Comparison of ENCODE assay signal across 21 cellular contexts in the genomic region with DNA sequence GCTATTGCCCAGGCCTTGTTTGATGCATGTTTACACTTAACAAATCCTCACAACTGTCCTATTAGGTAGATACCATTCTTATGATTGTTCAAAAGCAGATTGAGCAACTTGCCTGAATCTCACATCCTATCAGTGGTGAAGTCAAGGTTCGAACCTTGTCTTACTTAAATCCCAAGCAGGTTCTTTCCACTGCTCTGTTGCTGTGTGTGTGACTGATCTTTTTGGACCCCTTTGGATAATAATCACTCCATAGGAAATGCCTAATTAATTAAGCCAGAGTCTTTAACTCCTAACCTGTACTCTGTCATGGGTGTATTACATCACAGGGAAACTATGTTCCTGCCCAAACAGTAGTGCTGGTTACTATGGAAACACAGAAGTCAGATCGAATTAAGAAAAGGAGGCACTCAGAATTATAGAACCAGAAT.
DNase-seq lines count a peak whose midpoint lies in the region; ATAC-seq, FAIRE-seq and TF ChIP-seq lines count a peak whose summit lies in the region.
"Had no signal": no experiment of that assay in that cellular context is flagged by ENCODE, and none has a peak within 500 bp of the region (broad histone marks: within the 10 kb centered on the region; RNA-seq: fewer than 3 reads in every experiment).

No MANE protein-coding gene starts in this region.

- no peaks in the 10 kb centered on the region for H3K27me3 Mint-ChIP-seq in astrocyte (ENCODE audit: low read depth, unreplicated experiment)
- no peaks in the 10 kb centered on the region for H3K27me3 Mint-ChIP-seq in progenitor cell of endocrine pancreas

- CTCF ChIA-PET in HEK293 (lab: Yijun Ruan, JAX) (interaction anchor here (0.9 to 1.3 kb wide), 2 partner anchors 229 to 500 kb away, joined by 3 read pairs; no protein-coding TSS in a partner anchor), PC-3 (lab: Charles Lee) (no interaction called here)

- H3K9ac ChIP-seq in astrocyte (ENCODE audit: low read length) (no peak overlapping the region), PC-3 (ENCODE audit: low read length) (no peak overlapping the region)

- H3K27ac ChIP-seq in HEK293 (ENCODE audit: extremely low read depth, low read depth, low read length), result no peak overlapping the region
- no peak overlapping the region for H3K27ac ChIP-seq in astrocyte (ENCODE audit: low read depth, low read length)
- H3K27ac ChIP-seq in PC-3 (ENCODE audit: low read length), result no peak overlapping the region
- H3K27ac ChIP-seq: adrenal gland, left lung, prostate gland had no signal

- H3K36me3 ChIP-seq in HEK293 (ENCODE audit: control insufficient read depth in 2 of 2, insufficient read depth in 1 of 2, low read length in 2 of 2), result no peaks in the 10 kb centered on the region
- H3K36me3 ChIP-seq in astrocyte (ENCODE audit: insufficient read depth, low read length), result no peaks in the 10 kb centered on the region
- H3K36me3 ChIP-seq in PC-3 (ENCODE audit: low read depth, low read length), result no peaks in the 10 kb centered on the region
- H3K36me3 ChIP-seq: adrenal gland, BE2C, left lung, prostate gland had no signal

- intact Hi-C loops in PC-3 (cut with micrococcal nuclease), result no loop called here

- no peaks in the 10 kb centered on the region for H3K9me3 ChIP-seq in HEK293 (ENCODE audit: control insufficient read depth, insufficient read depth, low read depth, low read length)
- H3K9me3 ChIP-seq in astrocyte (ENCODE audit: insufficient read depth, low read depth, low read length), result no peaks in the 10 kb centered on the region
- H3K9me3 ChIP-seq in PC-3 (ENCODE audit: low read length), result no peaks in the 10 kb centered on the region
- H3K9me3 ChIP-seq: adrenal gland, BE2C, left lung, prostate gland had no signal

- H3F3A ChIP-seq in PC-3 (ENCODE audit: low read length, unreplicated experiment), result no peaks in the 10 kb centered on the region

- FAIRE-seq in astrocyte (lab: Jason Lieb, UNC) (no peak), GM12891 (lab: Jason Lieb, UNC) (no peak)

- ATAC-seq in PC-3, result no peak
- ATAC-seq: left lung, Panc1, T-cell, WTC11 had no signal

- POLR2A ChIA-PET in HEK293 (lab: Yijun Ruan, JAX) (no interaction called here), PC-3 (lab: Charles Lee; ENCODE audit: unreplicated experiment) (no interaction called here)

- no peaks in the 10 kb centered on the region for H3K4me1 ChIP-seq in HEK293 (ENCODE audit: control insufficient read depth, insufficient read depth, low read length)
- peaks cover 4% of the 10 kb centered on the region for H3K4me1 ChIP-seq in astrocyte (ENCODE audit: insufficient read depth, low read length)
- no peaks in the 10 kb centered on the region for H3K4me1 ChIP-seq in PC-3 (ENCODE audit: insufficient read depth, low read length)
- H3K4me1 ChIP-seq: adrenal gland, BE2C, left lung, prostate gland had no signal

- no peak for TF ChIP-seq CTCF in HEK293 (tag by site-specific recombination; IDR thresholded peaks at IDR 0.05)
- TF ChIP-seq CTCF in astrocyte (IDR thresholded peaks at IDR 0.05; ENCODE audit: insufficient read depth, low read depth, low read length), result no peak
- TF ChIP-seq CTCF in fibroblast of mammary gland (conservative IDR thresholded peaks at IDR 0.05; ENCODE audit: control insufficient read depth, insufficient read depth, low read depth, low read length), result no peak
- TF ChIP-seq CTCF in progenitor cell of endocrine pancreas (IDR thresholded peaks at IDR 0.05; ENCODE audit: unreplicated experiment), result no peak
- no peak for TF ChIP-seq CTCF in PC-3 (conservative IDR thresholded peaks at IDR 0.05; ENCODE audit: low read depth, low read length)

- no peak for TF ChIP-seq POLR2A in GM12891 (IDR thresholded peaks at IDR 0.05; ENCODE audit: low read depth, low read length)

- H2AFZ ChIP-seq in astrocyte (ENCODE audit: low read depth, low read length) (no peak overlapping the region), PC-3 (ENCODE audit: low read length) (no peak overlapping the region)

- no peaks in the 10 kb centered on the region for H3K79me2 ChIP-seq in astrocyte (ENCODE audit: insufficient read depth, low read length)
- H3K79me2 ChIP-seq in PC-3 (ENCODE audit: low read length), result no peaks in the 10 kb centered on the region

- peak overlapping the region; percentile 20 for H3K4me2 ChIP-seq in astrocyte (ENCODE audit: low read length)
- H3K4me2 ChIP-seq in PC-3 (ENCODE audit: low read length), result no peak overlapping the region

- no peak overlapping the region for H3K4me3 ChIP-seq in HEK293 (ENCODE audit: low read depth, low read length)
- no peak overlapping the region for H3K4me3 ChIP-seq in astrocyte (ENCODE audit: insufficient read depth, low read depth, low read length)
- no peak overlapping the region for H3K4me3 ChIP-seq in fibroblast of mammary gland (ENCODE audit: control insufficient read depth, low read depth, low read length)
- H3K4me3 ChIP-seq in PC-3 (ENCODE audit: low read length), result no peak overlapping the region
- H3K4me3 ChIP-seq: adrenal gland, left lung, prostate gland had no signal

- H3K36me3 Mint-ChIP-seq in astrocyte (ENCODE audit: low read depth, unreplicated experiment), result peaks cover 1% of the 10 kb centered on the region
- H3K36me3 Mint-ChIP-seq in progenitor cell of endocrine pancreas (ENCODE audit: insufficient read depth), result no peaks in the 10 kb centered on the region
- H3K36me3 Mint-ChIP-seq: naive B cell, T-cell, WTC11 had no signal

- no peak overlapping the region for H3K4me3 Mint-ChIP-seq in astrocyte (ENCODE audit: unreplicated experiment)
- H3K4me3 Mint-ChIP-seq in progenitor cell of endocrine pancreas (ENCODE audit: low read depth), result no peak overlapping the region
- H3K4me3 Mint-ChIP-seq: naive B cell, T-cell, WTC11 had no signal

- H3K27ac Mint-ChIP-seq in astrocyte (ENCODE audit: unreplicated experiment), result peak overlapping the region; percentile 77
- peak overlapping the region; percentile 47 for H3K27ac Mint-ChIP-seq in progenitor cell of endocrine pancreas
- H3K27ac Mint-ChIP-seq: activated T-helper 2 cell treated with anti-CD3 and anti-CD28 coated beads, Interferon-gamma antibody, Interleukin-2, Interleukin-4, amounts not matched to agents 10 μg/mL and 5 μg/mL and 100 μg/mL, durations not matched to agents 14 hours and 24 hours and 36 hours; naive B cell; T-cell; WTC11 had no signal

- H3K9me2 ChIP-seq in PC-3 (replicated peaks; ENCODE audit: low read length), result no peaks in the 10 kb centered on the region

- BruUV-seq in PC-3 (replicated peaks; lab: Mats Ljungman, UMichigan), result no TSS peak

- H4K20me1 ChIP-seq in astrocyte (ENCODE audit: insufficient read depth, low read length), result no peaks in the 10 kb centered on the region
- H4K20me1 ChIP-seq in PC-3 (ENCODE audit: low read length), result no peaks in the 10 kb centered on the region

- H3K27me3 ChIP-seq in astrocyte (ENCODE audit: insufficient read depth, low read length) (no peaks in the 10 kb centered on the region), PC-3 (ENCODE audit: low read length) (no peaks in the 10 kb centered on the region)
- H3K27me3 ChIP-seq: adrenal gland, BE2C, left lung had no signal

- H3K9me3 Mint-ChIP-seq in astrocyte (ENCODE audit: unreplicated experiment), result no peaks in the 10 kb centered on the region
- no peaks in the 10 kb centered on the region for H3K9me3 Mint-ChIP-seq in progenitor cell of endocrine pancreas (ENCODE audit: low read depth)
- H3K9me3 Mint-ChIP-seq: activated T-helper 2 cell treated with anti-CD3 and anti-CD28 coated beads, Interferon-gamma antibody, Interleukin-2, Interleukin-4, amounts not matched to agents 10 μg/mL and 5 μg/mL and 100 μg/mL, durations not matched to agents 14 hours and 24 hours and 36 hours; naive B cell; T-cell; WTC11 had no signal

- DNase-seq in astrocyte (ENCODE audit: low read depth) (peak; percentile 58), fibroblast of mammary gland (ENCODE audit: low read depth) (peak; percentile 38), progenitor cell of endocrine pancreas (ENCODE audit: low spot score, unreplicated experiment) (no peak), PC-3 (no peak), GM12891 (ENCODE audit: insufficient read length, low spot score) (no peak), DMS79 treated with DMSO at 0.1 percent for 48 hours (lab: John Stamatoyannopoulos, UW) (no peak)
- DNase-seq: adrenal gland, BE2C, cortex of kidney, DMS 273 treated with DMSO at 0.1 percent for 48 hours, hippocampal formation, left lung, naive B cell, NCI-H1694, NCI-H526 treated with DMSO at 0.1 percent for 48 hours, T-cell had no signal

- H3K4me1 Mint-ChIP-seq in astrocyte (ENCODE audit: low read depth, unreplicated experiment) (peaks cover 15% of the 10 kb centered on the region), progenitor cell of endocrine pancreas (ENCODE audit: low read depth) (peaks cover 8% of the 10 kb centered on the region)
- H3K4me1 Mint-ChIP-seq: naive B cell, T-cell had no signal

TF ChIP-seq in GM12891, 5 proteins besides CTCF, POLR2A, EP300 and RAD21:
- TF ChIP-seq POLR2AphosphoS5 (IDR thresholded peaks at IDR 0.05; ENCODE audit: low read depth, low read length) (no peak), TAF1 (IDR thresholded peaks at IDR 0.05; ENCODE audit: low read depth, low read length) (no peak), SPI1 (IDR thresholded peaks at IDR 0.05; ENCODE audit: low read depth, low read length) (no peak), POU2F2 (IDR thresholded peaks at IDR 0.05; ENCODE audit: low read depth, low read length) (no peak), PAX5 (IDR thresholded peaks at IDR 0.05; ENCODE audit: insufficient read depth, low read length, severe bottlenecking) (no peak)

Comparison
In these comparisons a context has a peak if more than half of its experiments do, and no peak if none do; other contexts are left out.
1. DNase-seq: peak in astrocyte (single experiment) and fibroblast of mammary gland (single experiment); none in progenitor cell of endocrine pancreas (single experiment), PC-3 (single experiment), GM12891 (single experiment) and DMS79 treated with DMSO at 0.1 percent for 48 hours (single experiment).